ENCODE assay signal across 18 cellular contexts in the genomic region with DNA sequence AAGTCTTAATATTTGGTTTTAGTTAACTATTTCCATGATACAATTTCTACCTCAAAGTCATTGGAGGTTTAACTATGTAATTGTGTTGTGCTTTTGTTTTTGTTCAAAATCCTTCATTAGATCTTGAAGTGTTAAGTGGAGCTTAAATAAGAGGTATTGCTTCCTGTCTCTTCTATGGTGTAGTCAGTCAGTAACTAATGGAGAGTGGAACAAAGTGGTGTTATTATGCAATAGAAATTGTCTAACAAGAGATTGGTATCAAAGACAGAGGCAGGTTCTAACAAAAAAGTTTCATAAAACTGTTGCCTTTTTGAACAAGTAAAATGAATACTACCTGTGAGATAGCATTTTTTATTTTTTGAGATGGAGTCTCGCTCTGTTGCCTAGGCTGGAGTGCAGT. TPM values are rescaled to one million over a fixed set of nuclear protein-coding genes. Genes with fewer than 3 reads are reported as not detected.
DNase-seq lines count a peak whose midpoint lies in the region; ATAC-seq and TF ChIP-seq lines count a peak whose summit lies in the region.
"Had no signal": no experiment of that assay in that cellular context is flagged by ENCODE, and none has a peak within 500 bp of the region (broad histone marks: within the 10 kb centered on the region; RNA-seq: fewer than 3 reads in every experiment).

No MANE protein-coding gene starts in this region.

- no peak overlapping the region for H3K9ac ChIP-seq in endodermal cell (ENCODE audit: extremely low read depth, low read length, poor library complexity, severe bottlenecking)

- H3K27me3 Mint-ChIP-seq in activated T-cell treated with anti-CD3 and anti-CD28 coated beads, Interleukin-2, amount 50 U/mL, for 72 hours (ENCODE audit: low read depth): no peaks in the 10 kb centered on the region
- H3K27me3 Mint-ChIP-seq in endodermal cell (ENCODE audit: insufficient read depth): no peaks in the 10 kb centered on the region
- H3K27me3 Mint-ChIP-seq: activated naive CD8-positive, alpha-beta T cell treated with anti-CD3 and anti-CD28 coated beads, Interleukin-2, amount 10 ng/mL, durations not matched to agents 7 days and 5 days had no signal

- intact Hi-C loops in OCI-LY7 (cut with micrococcal nuclease; ENCODE audit: unreplicated experiment) (no loop called here), upper lobe of right lung (cut with DNase I) (no loop called here)

- H3K9me3 ChIP-seq in OCI-LY7 (ENCODE audit: low read length) (no peaks in the 10 kb centered on the region), upper lobe of right lung (no peaks in the 10 kb centered on the region), endodermal cell (ENCODE audit: control insufficient read depth, low read length) (no peaks in the 10 kb centered on the region)

- H3K4me1 Mint-ChIP-seq in activated T-cell treated with anti-CD3 and anti-CD28 coated beads, Interleukin-2, amount 50 U/mL, for 72 hours (ENCODE audit: low read depth): peaks cover 66% of the 10 kb centered on the region
- no peaks in the 10 kb centered on the region for H3K4me1 Mint-ChIP-seq in endodermal cell

- H3K27ac ChIP-seq in OCI-LY7 (ENCODE audit: low read depth, low read length, poor library complexity, severe bottlenecking): peak overlapping the region; percentile 5
- H3K27ac ChIP-seq in upper lobe of right lung: peak overlapping the region; percentile 20
- no peak overlapping the region for H3K27ac ChIP-seq in endodermal cell (ENCODE audit: low read depth, low read length)

- H3K4me1 ChIP-seq in OCI-LY7 (ENCODE audit: insufficient read depth, low read length, poor library complexity, severe bottlenecking) (peaks cover 84% of the 10 kb centered on the region), upper lobe of right lung (peaks cover 15% of the 10 kb centered on the region), endodermal cell (ENCODE audit: control insufficient read depth, insufficient read depth, low read length) (no peaks in the 10 kb centered on the region)

- no peak for DNase-seq in activated T-cell treated with anti-CD3 and anti-CD28 coated beads, Interleukin-2, amount 50 U/mL, for 72 hours
- no peak for DNase-seq in activated T-cell treated with anti-CD3 and anti-CD28 coated beads for 4 hours
- DNase-seq in OCI-LY7 (ENCODE audit: low spot score): no peak
- DNase-seq in epithelial cell of esophagus (ENCODE audit: low read depth): peak; percentile 51
- no peak for DNase-seq in upper lobe of right lung
- no peak for DNase-seq in endodermal cell
- DNase-seq: activated CD8-positive, alpha-beta memory T cell treated with anti-CD3 and anti-CD28 coated beads, Interleukin-2, amount 50 U/mL, for 4 hours; activated naive CD8-positive, alpha-beta T cell treated with anti-CD3 and anti-CD28 coated beads, Interleukin-2, amount 10 ng/mL, durations not matched to agents 7 days and 5 days; glutamatergic neuron; kidney; NCI-H2081; NCI-H774; SHP77; stimulated activated CD4-positive, alpha-beta T cell treated with anti-CD3 and anti-CD28 coated beads, Interleukin-12 subunit alpha, Interleukin-12 subunit beta, amount 100 ng/mL, for 4 hours had no signal

- H3K27me3 ChIP-seq in upper lobe of right lung: no peaks in the 10 kb centered on the region
- H3K27me3 ChIP-seq in endodermal cell (ENCODE audit: control insufficient read depth, insufficient read depth, low read length, poor library complexity, severe bottlenecking): no peaks in the 10 kb centered on the region

- H3K4me3 ChIP-seq in OCI-LY7 (ENCODE audit: low read depth, low read length, poor library complexity, severe bottlenecking): no peak overlapping the region
- H3K4me3 ChIP-seq in epithelial cell of esophagus (ENCODE audit: low read length): no peak overlapping the region
- H3K4me3 ChIP-seq in upper lobe of right lung: no peak overlapping the region
- H3K4me3 ChIP-seq in endodermal cell (ENCODE audit: low read length): no peak overlapping the region

- POLR2A ChIA-PET in OCI-LY7 (lab: Charles Lee): interaction anchor here (0.6 to 7.5 kb wide), 2 partner anchors 10 to 70 kb away, joined by 3 to 70 read pairs; no protein-coding TSS in a partner anchor

- peaks cover 17 to 31% of the 10 kb centered on the region in 2 donors for H3K36me3 Mint-ChIP-seq in activated T-cell treated with anti-CD3 and anti-CD28 coated beads, Interleukin-2, amount 50 U/mL, for 72 hours (ENCODE audit: insufficient read depth in 2 of 2)
- H3K36me3 Mint-ChIP-seq in endodermal cell (ENCODE audit: low read depth): no peaks in the 10 kb centered on the region

- no peak for ATAC-seq in activated T-cell treated with anti-CD3 and anti-CD28 coated beads, Interleukin-2, amount 50 U/mL, for 72 hours (replicated peaks in 1 of 2)
- ATAC-seq in upper lobe of right lung (peak; percentile 50), GM18867 (IDR thresholded peaks at IDR 0.05; ENCODE audit: unreplicated experiment) (no peak), HG03520 (IDR thresholded peaks at IDR 0.05; ENCODE audit: unreplicated experiment) (no peak)

- no peak overlapping the region; the same call in 1 of the 2 replicates for H3K4me2 ChIP-seq in OCI-LY7 (ENCODE audit: low read length)

- TF ChIP-seq CTCF in OCI-LY7 (conservative IDR thresholded peaks at IDR 0.05; ENCODE audit: low read length): no peak
- no peak for TF ChIP-seq CTCF in epithelial cell of esophagus (IDR thresholded peaks at IDR 0.05; ENCODE audit: insufficient read depth, low read depth, low read length, missing control alignments)
- no peak for TF ChIP-seq CTCF in upper lobe of right lung (IDR thresholded peaks at IDR 0.05)
- TF ChIP-seq CTCF in endodermal cell (conservative IDR thresholded peaks at IDR 0.05): no peak

- H3K36me3 ChIP-seq in OCI-LY7 (ENCODE audit: insufficient read depth, low read length) (peaks cover 89% of the 10 kb centered on the region), upper lobe of right lung (no peaks in the 10 kb centered on the region), endodermal cell (ENCODE audit: control insufficient read depth, insufficient read depth, low read length) (no peaks in the 10 kb centered on the region)

- no TSS peak for BruUV-seq in OCI-LY7 (replicated peaks; lab: Mats Ljungman, UMichigan)

- peaks cover 72% of the 10 kb centered on the region for H3K79me2 ChIP-seq in OCI-LY7 (ENCODE audit: insufficient read depth, low read depth, low read length)

- H3K4me3 Mint-ChIP-seq in activated T-cell treated with anti-CD3 and anti-CD28 coated beads, Interleukin-2, amount 50 U/mL, for 72 hours: peak overlapping the region in 1 of 2 donors; percentile 0
- H3K4me3 Mint-ChIP-seq in endodermal cell: no peak overlapping the region
- H3K4me3 Mint-ChIP-seq: activated naive CD8-positive, alpha-beta T cell treated with anti-CD3 and anti-CD28 coated beads, Interleukin-2, amount 10 ng/mL, durations not matched to agents 7 days and 5 days had no signal

- no peak overlapping the region for H2AFZ ChIP-seq in OCI-LY7 (ENCODE audit: low read length)

- no peaks in the 10 kb centered on the region for H4K20me1 ChIP-seq in OCI-LY7 (ENCODE audit: insufficient read depth, low read length)

- H3K27ac Mint-ChIP-seq in activated T-cell treated with anti-CD3 and anti-CD28 coated beads, Interleukin-2, amount 50 U/mL, for 72 hours: peak overlapping the region; percentile 9
- H3K27ac Mint-ChIP-seq in endodermal cell: no peak overlapping the region
- H3K27ac Mint-ChIP-seq: activated naive CD8-positive, alpha-beta T cell treated with anti-CD3 and anti-CD28 coated beads, Interleukin-2, amount 10 ng/mL, durations not matched to agents 7 days and 5 days had no signal

- WGBS in endodermal cell (ENCODE audit: insufficient coverage in 1 of 2, insufficient read length in 1 of 2), 2 experiments: 92% methylated on average over 1 of the region's 1 CpG; no CpG with 5 or more reads in 1 of the 2 experiments

- H3K9me2 ChIP-seq in OCI-LY7 (ENCODE audit: insufficient read depth, low read length): no peaks in the 10 kb centered on the region

- CTCF ChIA-PET in OCI-LY7 (lab: Charles Lee; ENCODE audit: unreplicated experiment): no interaction called here

- H3K9me3 Mint-ChIP-seq in activated T-cell treated with anti-CD3 and anti-CD28 coated beads, Interleukin-2, amount 50 U/mL, for 72 hours: no peaks in the 10 kb centered on the region
- no peaks in the 10 kb centered on the region for H3K9me3 Mint-ChIP-seq in endodermal cell
- H3K9me3 Mint-ChIP-seq: activated naive CD8-positive, alpha-beta T cell treated with anti-CD3 and anti-CD28 coated beads, Interleukin-2, amount 10 ng/mL, durations not matched to agents 7 days and 5 days had no signal

RNA-seq across cellular contexts. Expression of gene GRB7, which starts 45.2 kb away (rescaled TPM):
- 1 to 10 TPM; 3.5 to 6.0 TPM for total RNA-seq in activated T-cell treated with anti-CD3 and anti-CD28 coated beads, Interleukin-2, amount 50 U/mL, for 72 hours
- 0.25 and 0.31 TPM in 2 replicates for total RNA-seq in OCI-LY7 (2014; rRNA removed; shearing (Covaris generic))
- total RNA-seq in OCI-LY7 (2022): not detected in 2 replicates
- total RNA-seq in upper lobe of right lung: 25.0 TPM
- 10 to 100 TPM; 54.6 to 73.9 TPM for total RNA-seq in endodermal cell
- 6.1 TPM for polyA plus RNA-seq in endodermal cell (2013, experiment 1 of 2)
- 4.4 TPM for polyA plus RNA-seq in endodermal cell (2013, experiment 2 of 2)
- total RNA-seq: endothelial cell of umbilical vein, posterior vena cava had no signal

RNA-seq across cellular contexts. Expression of gene MIEN1, which starts 52.6 kb away (rescaled TPM):
- 10 to 100 TPM; 39.4 to 40.1 TPM for total RNA-seq in activated T-cell treated with anti-CD3 and anti-CD28 coated beads, Interleukin-2, amount 50 U/mL, for 72 hours
- 77.3 and 89.9 TPM in 2 replicates for total RNA-seq in OCI-LY7 (2014; rRNA removed; shearing (Covaris generic))
- total RNA-seq in OCI-LY7 (2022): 55.4 and 59.4 TPM in 2 replicates
- 48.5 TPM for total RNA-seq in upper lobe of right lung
- 10 to 100 TPM; 42.6 to 57.0 TPM for total RNA-seq in endodermal cell
- polyA plus RNA-seq in endodermal cell (2013, experiment 1 of 2): 57.8 TPM
- polyA plus RNA-seq in endodermal cell (2013, experiment 2 of 2): 57.7 TPM
